Comparison of ENCODE assay signal across 8 cellular contexts in genomic region chr2:85541262-85541661, GRCh38. TPM values are rescaled to one million over a fixed set of nuclear protein-coding genes. Genes with fewer than 3 reads are reported as not detected.
DNase-seq lines count a peak whose midpoint lies in the region; ATAC-seq and TF ChIP-seq lines count a peak whose summit lies in the region.

No MANE protein-coding gene starts in this region.

- peaks cover 0 to 2% (median 0%) of the 10 kb centered on the region in 5 experiments for H3K9me3 Mint-ChIP-seq in brain

- intact Hi-C loops in heart right ventricle (cut with DNase I) = no loop called here
- intact Hi-C loops in Right ventricle myocardium inferior (cut with DNase I) = no loop called here
- intact Hi-C loops in uterus (cut with DNase I; ENCODE audit: low total_unique reads) = no loop called here

- H3K27ac Mint-ChIP-seq in brain = peak overlapping the region in 4 of 5 experiments; percentile 54 to 100 (median 96)

- H3K27me3 ChIP-seq in heart right ventricle (no peaks in the 10 kb centered on the region), mucosa of rectum (ENCODE audit: control insufficient read depth in 2 of 2, insufficient read depth in 2 of 2, low read length in 2 of 2) (no peaks in the 10 kb centered on the region), uterus (no peaks in the 10 kb centered on the region)

- peak overlapping the region; percentile 96 to 98 for H3K9ac ChIP-seq in mucosa of rectum (ENCODE audit: low read depth in 1 of 2, low read length in 2 of 2)

- TF ChIP-seq POLR2A in uterus (IDR thresholded peaks at IDR 0.05) = no peak

- peaks cover 16% of the 10 kb centered on the region for H3K27me3 Mint-ChIP-seq in brain

- DNase-seq in heart right ventricle (no peak), Right ventricle myocardium inferior (ENCODE audit: missing footprints) (no peak), uterus (no peak), NCI-H345 treated with DMSO at 0.1 percent for 48 hours (lab: John Stamatoyannopoulos, UW; ENCODE audit: unreplicated experiment) (no peak), NCI-H1417 (lab: John Stamatoyannopoulos, UW) (no peak), NCI-H1105 treated with DMSO at 0.1 percent for 48 hours (lab: John Stamatoyannopoulos, UW) (no peak)

- peak overlapping the region; percentile 96 to 99 (median 98) for H3K4me3 Mint-ChIP-seq in brain

- WGBS in heart right ventricle, 2 donors = 41 to 43% methylated on average over 4 of the region's 4 CpGs

- peaks cover 64% of the 10 kb centered on the region for H3K4me1 Mint-ChIP-seq in brain

- peaks cover 60% of the 10 kb centered on the region for H3K36me3 Mint-ChIP-seq in brain

- H3K27ac ChIP-seq in heart right ventricle (peak overlapping the region in 8 of 10 donors; percentile 11 to 100 (median 100)), mucosa of rectum (ENCODE audit: low read depth in 2 of 2, low read length in 2 of 2) (peak overlapping the region; percentile 98 to 99), uterus (peak overlapping the region; percentile 97 to 100)

- TF ChIP-seq CTCF in heart right ventricle (IDR thresholded peaks at IDR 0.05) (no peak), brain (conservative IDR thresholded peaks at IDR 0.05) (no peak), uterus (IDR thresholded peaks at IDR 0.05) (no peak)

- ATAC-seq in heart right ventricle (no peak), Right ventricle myocardium inferior (no peak)

- H3K4me3 ChIP-seq in heart right ventricle (peak overlapping the region in 9 of 10 donors; percentile 59 to 97 (median 93)), mucosa of rectum (ENCODE audit: low read length in 2 of 2) (peak overlapping the region; percentile 92 to 99), uterus (peak overlapping the region; percentile 68 to 78)

- H3K9me3 ChIP-seq in heart right ventricle (no peaks in the 10 kb centered on the region), mucosa of rectum (ENCODE audit: control insufficient read depth in 2 of 2, low read length in 2 of 2) (no peaks in the 10 kb centered on the region), uterus (no peaks in the 10 kb centered on the region)

- peaks cover 16 to 69% (median 50%) of the 10 kb centered on the region in 9 donors for H3K4me1 ChIP-seq in heart right ventricle
- H3K4me1 ChIP-seq in mucosa of rectum (ENCODE audit: control insufficient read depth in 2 of 2, insufficient read depth in 2 of 2, low read length in 2 of 2) = peaks cover 25 to 29% of the 10 kb centered on the region in 2 donors
- peaks cover 0 to 10% of the 10 kb centered on the region in 2 donors for H3K4me1 ChIP-seq in uterus

- H3K36me3 ChIP-seq in heart right ventricle (peaks cover 4 to 59% (median 42%) of the 10 kb centered on the region in 9 donors), mucosa of rectum (ENCODE audit: control insufficient read depth in 2 of 2, insufficient read depth in 2 of 2, low read length in 2 of 2) (peaks cover 41 to 51% of the 10 kb centered on the region in 2 donors), uterus (no peaks in the 10 kb centered on the region)

RNA-seq across cellular contexts. Expression of gene MAT2A, which starts 2.3 kb away (rescaled TPM):
- 100 to 1,000 TPM in 8 of 10 donors, 10 to 100 TPM in 2; 94.5 to 460 (median 129) TPM for total RNA-seq in heart right ventricle
- 10 to 100 TPM; 81.7 to 93.4 TPM for polyA plus RNA-seq in heart right ventricle
- total RNA-seq in Right ventricle myocardium inferior = 118 TPM
- polyA plus RNA-seq in brain (ENCODE audit: insufficient read depth, low read depth, low replicate concordance) = 51.8 TPM
- total RNA-seq in uterus = 100 to 1,000 TPM in 3 of 4 donors, 10 to 100 TPM in 1; 77.1 to 249 (median 108) TPM

RNA-seq across cellular contexts. Expression of gene GGCX, which starts 20.0 kb away (rescaled TPM):
- 10 to 100 TPM; 18.2 to 31.1 (median 21.6) TPM for total RNA-seq in heart right ventricle
- polyA plus RNA-seq in heart right ventricle = 10 to 100 TPM; 14.0 to 24.5 TPM
- 26.9 TPM for total RNA-seq in Right ventricle myocardium inferior
- polyA plus RNA-seq in brain (ENCODE audit: insufficient read depth, low read depth, low replicate concordance) = 33.4 TPM
- total RNA-seq in uterus = 10 to 100 TPM; 14.1 to 54.1 (median 37.9) TPM

RNA-seq across cellular contexts. Expression of gene VAMP8, which starts 36.1 kb away (rescaled TPM):
- total RNA-seq in heart right ventricle (10 to 100 TPM in 5 of 10 donors, 1 to 10 TPM in 5; 4.9 to 56.8 (median 9.2) TPM), Right ventricle myocardium inferior (26.1 TPM), uterus (10 to 100 TPM in 1 of 4 donors, 1 to 10 TPM in 2, not detected in 1; 1.3 to 12.3 (median 5.2) TPM)
- polyA plus RNA-seq in heart right ventricle (10 to 100 TPM; 16.4 to 26.6 TPM), brain (ENCODE audit: insufficient read depth, low read depth, low replicate concordance) (14.1 TPM)

RNA-seq across cellular contexts. Expression of gene VAMP5, which starts 43.0 kb away (rescaled TPM):
- total RNA-seq in heart right ventricle (100 to 1,000 TPM in 1 of 10 donors, 10 to 100 TPM in 9; 25.8 to 146 (median 35.5) TPM), Right ventricle myocardium inferior (62.1 TPM), uterus (100 to 1,000 TPM in 2 of 4 donors, 10 to 100 TPM in 2; 25.6 to 197 (median 99.5) TPM)
- polyA plus RNA-seq in heart right ventricle (100 to 1,000 TPM in 1 of 2 donors, 10 to 100 TPM in 1; 79.6 to 131 TPM), brain (ENCODE audit: insufficient read depth, low read depth, low replicate concordance) (37.0 TPM)

RNA-seq across cellular contexts. Expression of gene RNF181, which starts 54.3 kb away (rescaled TPM):
- total RNA-seq in heart right ventricle = 100 to 1,000 TPM in 1 of 10 donors, 10 to 100 TPM in 9; 74.7 to 117 (median 82.2) TPM
- polyA plus RNA-seq in heart right ventricle = 100 to 1,000 TPM; 140 to 282 TPM
- 87.8 TPM for total RNA-seq in Right ventricle myocardium inferior
- 145 TPM for polyA plus RNA-seq in brain (ENCODE audit: insufficient read depth, low read depth, low replicate concordance)
- total RNA-seq in uterus = 100 to 1,000 TPM in 2 of 4 donors, 10 to 100 TPM in 2; 53.0 to 362 (median 175) TPM
